Comparison of ENCODE assay signal across 23 cellular contexts in genomic region chr1:55646181-55646580, GRCh38.
"Had no signal": no experiment of that assay in that cellular context is flagged by ENCODE, and none has a peak within 500 bp of the region (broad histone marks: within the 10 kb centered on the region; RNA-seq: fewer than 3 reads in every experiment).

No MANE protein-coding gene starts in this region.

- H3K27ac ChIP-seq: dorsolateral prefrontal cortex, esophagus squamous epithelium, ovary, psoas muscle, sigmoid colon, stomach, thyroid gland, vagina had no signal

- ATAC-seq: left lobe of liver; naive thymus-derived CD8-positive, alpha-beta T cell; psoas muscle; right cardiac atrium; stimulated activated effector memory CD8-positive, alpha-beta T cell treated with anti-CD3 and anti-CD28 coated beads, Interleukin-12 subunit alpha, Interleukin-12 subunit beta, amount 100 ng/mL, for 72 hours had no signal

- FAIRE-seq: frontal cortex, kidney had no signal

- H3K27me3 ChIP-seq: dorsolateral prefrontal cortex, esophagus squamous epithelium, ovary, sigmoid colon, stomach, thyroid gland, vagina had no signal

- H3K9me3 ChIP-seq: esophagus squamous epithelium, ovary, psoas muscle, sigmoid colon, stomach, thyroid gland, vagina had no signal

- H3K36me3 ChIP-seq: esophagus squamous epithelium, ovary, sigmoid colon, stomach, thyroid gland, vagina had no signal

- H3K4me3 ChIP-seq: dorsolateral prefrontal cortex, esophagus squamous epithelium, ovary, psoas muscle, sigmoid colon, stomach, thyroid gland, vagina had no signal

- DNase-seq: cortex of kidney; dorsolateral prefrontal cortex; effector CD4-positive, alpha-beta T cell; esophagus squamous epithelium; kidney; mesendoderm; naive thymus-derived CD8-positive, alpha-beta T cell; occipital lobe; ovary; posterior cingulate gyrus; psoas muscle; right cardiac atrium; sigmoid colon; stimulated activated CD4-positive, alpha-beta T cell treated with anti-CD3 and anti-CD28 coated beads, Interleukin-2, amount 100 ng/mL, for 24 hours; stimulated activated CD4-positive, alpha-beta T cell treated with anti-CD3 and anti-CD28 coated beads, Interleukin-4, amount 100 ng/mL, for 24 hours; stimulated activated naive CD4-positive, alpha-beta T cell treated with Interleukin-2 at 50 U/mL for 16 hours; stomach; thyroid gland; trophoblast cell had no signal
